Comparison of ENCODE assay signal across 22 cellular contexts in the genomic region with DNA sequence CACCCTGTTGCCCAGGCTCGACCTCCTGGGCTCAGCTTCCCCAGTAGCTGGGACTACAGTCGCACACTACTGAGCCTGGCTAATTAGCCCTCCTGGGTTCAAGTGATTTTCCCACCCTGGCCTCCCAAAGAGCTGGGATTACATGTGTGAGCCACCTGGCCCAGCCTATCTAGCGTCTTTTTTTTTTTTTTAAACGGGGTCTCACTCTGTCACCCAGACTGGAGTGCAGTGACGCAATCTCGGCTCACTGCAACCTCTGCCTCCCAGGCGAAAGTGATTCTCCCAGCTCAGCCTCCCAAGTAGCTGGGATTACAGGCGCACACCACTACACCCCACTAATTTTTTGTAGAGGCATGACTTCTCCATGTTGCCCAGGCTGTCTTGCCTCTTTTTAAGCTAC. TPM values are rescaled to one million over a fixed set of nuclear protein-coding genes. Genes with fewer than 3 reads are reported as not detected.
DNase-seq lines count a peak whose midpoint lies in the region; ATAC-seq, FAIRE-seq and TF ChIP-seq lines count a peak whose summit lies in the region.
"Had no signal": no experiment of that assay in that cellular context is flagged by ENCODE, and none has a peak within 500 bp of the region (broad histone marks: within the 10 kb centered on the region; RNA-seq: fewer than 3 reads in every experiment).

No MANE protein-coding gene starts in this region.

- no peaks in the 10 kb centered on the region for H3K9me2 ChIP-seq in HCT116 (ENCODE audit: insufficient read depth)

- H3K27ac Mint-ChIP-seq in T-helper 17 cell = peak overlapping the region; percentile 67
- peak overlapping the region in 8 of 10 donors; percentile 31 to 72 (median 60) for H3K27ac Mint-ChIP-seq in naive thymus-derived CD8-positive, alpha-beta T cell
- H3K27ac Mint-ChIP-seq: activated naive CD8-positive, alpha-beta T cell treated with anti-CD3 and anti-CD28 coated beads, Interleukin-2, amount 10 ng/mL, durations not matched to agents 7 days and 5 days; activated T-helper 17 cell treated with anti-CD3 and anti-CD28 coated beads, Interleukin-2, amount 50 U/mL, for 72 hours; T-helper 2 cell treated with Interferon-gamma antibody and Interleukin-4, amounts not matched to agents 5 μg/mL and 100 μg/mL, for 36 hours had no signal

- H3K4me3 Mint-ChIP-seq in T-helper 17 cell = no peak overlapping the region
- peak overlapping the region in 4 of 10 donors; percentile 5 to 37 (median 27) for H3K4me3 Mint-ChIP-seq in naive thymus-derived CD8-positive, alpha-beta T cell
- H3K4me3 Mint-ChIP-seq: activated naive CD8-positive, alpha-beta T cell treated with anti-CD3 and anti-CD28 coated beads, Interleukin-2, amount 10 ng/mL, durations not matched to agents 7 days and 5 days; activated T-helper 17 cell treated with anti-CD3 and anti-CD28 coated beads, Interleukin-2, amount 50 U/mL, for 72 hours; T-helper 2 cell treated with Interferon-gamma antibody and Interleukin-4, amounts not matched to agents 5 μg/mL and 100 μg/mL, for 36 hours had no signal

- no peak overlapping the region for H3K4me3 ChIP-seq in HCT116 (replicated peaks in 1 of 2; ENCODE audit: low read depth in 1 of 2, low read length in 2 of 2)
- H3K4me3 ChIP-seq: HAP-1, psoas muscle had no signal

- peaks cover 93% of the 10 kb centered on the region for H3K79me2 ChIP-seq in HCT116 (ENCODE audit: insufficient read depth, low read length)

- H3K36me3 Mint-ChIP-seq in T-helper 17 cell (ENCODE audit: low read depth) = no peaks in the 10 kb centered on the region
- peaks cover 0 to 19% (median 5%) of the 10 kb centered on the region in 3 donors for H3K36me3 Mint-ChIP-seq in naive thymus-derived CD8-positive, alpha-beta T cell

- peak; percentile 75 for DNase-seq in NCI-H82 (lab: John Stamatoyannopoulos, UW)
- no peak for DNase-seq in NCI-H82 treated with DMSO at 0.1 percent for 48 hours (lab: John Stamatoyannopoulos, UW; ENCODE audit: unreplicated experiment)
- no peak for DNase-seq in HCT116 (ENCODE audit: low read depth, low spot score)
- DNase-seq in T-helper 17 cell = no peak
- DNase-seq in naive thymus-derived CD8-positive, alpha-beta T cell = no peak
- DNase-seq in SW480 (ENCODE audit: low spot score) = no peak
- DNase-seq in HTR-8/SVneo (ENCODE audit: insufficient read length, low spot score) = no peak
- DNase-seq: activated CD4-positive, alpha-beta T cell treated with anti-CD3 and anti-CD28 coated beads, Interleukin-2, amount 50 U/mL, for 1 hour; activated naive CD8-positive, alpha-beta T cell treated with anti-CD3 and anti-CD28 coated beads, Interleukin-2, amount 10 ng/mL, durations not matched to agents 7 days and 5 days; NCI-H1105 treated with DMSO at 0.1 percent for 48 hours; NCI-H2029; nucleus accumbens; psoas muscle; trophoblast cell had no signal

- H3K9me3 ChIP-seq in HCT116 (ENCODE audit: control insufficient read depth in 1 of 2, insufficient read depth in 1 of 2, low read depth in 1 of 2, low read length in 2 of 2) (no peaks in the 10 kb centered on the region), T-helper 17 cell (ENCODE audit: control insufficient read depth, low read length, poor library complexity, severe bottlenecking) (no peaks in the 10 kb centered on the region)
- H3K9me3 ChIP-seq: HAP-1, psoas muscle had no signal

- BruUV-seq in HCT116 (replicated peaks; lab: Mats Ljungman, UMichigan) = no TSS peak

- no peak overlapping the region for H3K27ac ChIP-seq in HCT116 (ENCODE audit: low read depth, low read length)
- H3K27ac ChIP-seq: HL-60, psoas muscle, VCaP had no signal

- intact Hi-C loops in HCT116 (cut with micrococcal nuclease) = no loop called here

- no peak overlapping the region for H2AFZ ChIP-seq in HCT116 (ENCODE audit: low read depth, low read length, poor library complexity, severe bottlenecking)

- no peak overlapping the region for H3K4me2 ChIP-seq in HCT116 (ENCODE audit: low read length)

- TF ChIP-seq POLR2A in HCT116 (IDR thresholded peaks at IDR 0.05; ENCODE audit: borderline replicate concordance, extremely low read depth, insufficient read depth, insufficient read length) = no peak

- H3K27me3 Mint-ChIP-seq in T-helper 17 cell = no peaks in the 10 kb centered on the region
- no peaks in the 10 kb centered on the region for H3K27me3 Mint-ChIP-seq in naive thymus-derived CD8-positive, alpha-beta T cell
- H3K27me3 Mint-ChIP-seq: activated naive CD8-positive, alpha-beta T cell treated with anti-CD3 and anti-CD28 coated beads, Interleukin-2, amount 10 ng/mL, durations not matched to agents 7 days and 5 days; activated T-helper 17 cell treated with anti-CD3 and anti-CD28 coated beads, Interleukin-2, amount 50 U/mL, for 72 hours had no signal

- no peaks in the 10 kb centered on the region for H3K27me3 ChIP-seq in HCT116 (ENCODE audit: insufficient read depth, low read length)

- CTCF ChIA-PET in HCT116 (lab: Charles Lee) = no interaction called here

- TF ChIP-seq RAD21 in HCT116 (IDR thresholded peaks at IDR 0.05; ENCODE audit: low read depth) = no peak

- H3K4me1 Mint-ChIP-seq in T-helper 17 cell = peaks cover 42% of the 10 kb centered on the region
- peaks cover 28 to 90% (median 79%) of the 10 kb centered on the region in 4 donors for H3K4me1 Mint-ChIP-seq in naive thymus-derived CD8-positive, alpha-beta T cell

- no peaks in the 10 kb centered on the region for H3K9me3 Mint-ChIP-seq in naive thymus-derived CD8-positive, alpha-beta T cell
- H3K9me3 Mint-ChIP-seq: activated naive CD8-positive, alpha-beta T cell treated with anti-CD3 and anti-CD28 coated beads, Interleukin-2, amount 10 ng/mL, durations not matched to agents 7 days and 5 days; activated T-helper 17 cell treated with anti-CD3 and anti-CD28 coated beads, Interleukin-2, amount 50 U/mL, for 72 hours; T-helper 2 cell treated with Interferon-gamma antibody and Interleukin-4, amounts not matched to agents 5 μg/mL and 100 μg/mL, for 36 hours had no signal

- H3K4me1 ChIP-seq in HCT116 (ENCODE audit: control insufficient read depth in 1 of 2, insufficient read depth in 2 of 2, low read length in 2 of 2) = peaks cover 70 to 87% of the 10 kb centered on the region in 2 experiments

- no peak for TF ChIP-seq CTCF in HCT116 (IDR thresholded peaks at IDR 0.05 in 2 of 3, conservative IDR thresholded peaks at IDR 0.05 in 1 of 3; ENCODE audit: borderline replicate concordance in 1 of 3, insufficient read depth in 1 of 3, low read depth in 2 of 3, low read length in 2 of 3)

- no peak overlapping the region for H3K9ac ChIP-seq in HCT116 (ENCODE audit: low read length)

- POLR2A ChIA-PET in HCT116 (lab: Charles Lee) = interaction anchor here (1.0 to 1.8 kb wide), 3 partner anchors 15 to 93 kb away, joined by 3 to 6 read pairs (median 4); partner anchors contain the start of gene RFWD3
- POLR2A ChIA-PET in naive thymus-derived CD8-positive, alpha-beta T cell (lab: Charles Lee) = interaction anchor here (0.6 to 0.8 kb wide), 3 partner anchors 23 to 32 kb away, joined by 3 to 4 read pairs (median 4); no protein-coding TSS in a partner anchor

- peaks cover 8% of the 10 kb centered on the region; the same call in 1 of the 2 replicates for H4K20me1 ChIP-seq in HCT116 (ENCODE audit: insufficient read depth)

- no peaks in the 10 kb centered on the region for H3K36me3 ChIP-seq in HCT116 (ENCODE audit: control insufficient read depth in 1 of 2, insufficient read depth in 2 of 2, low read length in 2 of 2)
- H3K36me3 ChIP-seq: HAP-1 had no signal

- no peak for FAIRE-seq in HTR-8/SVneo (lab: Jason Lieb, UNC)
- FAIRE-seq: GM12892, RCC 7860 had no signal

- RAD21 ChIA-PET in HCT116 (lab: Charles Lee; ENCODE audit: low non-redundant PET in 1 of 2, low total read pairs in 2 of 2, uncharacterized antibody in 2 of 2, unreplicated experiment in 2 of 2) = no interaction called here

- ATAC-seq in HCT116 (no peak), T-helper 17 cell (no peak), GM19397 (IDR thresholded peaks at IDR 0.05; ENCODE audit: unreplicated experiment) (no peak)
- ATAC-seq in naive thymus-derived CD8-positive, alpha-beta T cell = no peak
- ATAC-seq: activated T-helper 17 cell treated with anti-CD3 and anti-CD28 coated beads, Interleukin-2, amount 50 U/mL, for 72 hours; psoas muscle had no signal

TF ChIP-seq in HCT116, 20 proteins besides CTCF, POLR2A, EP300 and RAD21:
- peak; percentile 18; the same call in 1 of the 2 replicates for TF ChIP-seq CEBPB (IDR thresholded peaks at IDR 0.05; ENCODE audit: low read depth)
- no peak for TF ChIP-seq FOSL1 (IDR thresholded peaks at IDR 0.05; ENCODE audit: low read depth)

RNA-seq across cellular contexts. Expression of gene GLG1, which starts 33.3 kb away (rescaled TPM):
- 237 TPM for total RNA-seq in HCT116 (2021; ENCODE audit: unreplicated experiment)
- 152 and 162 TPM in 2 replicates for polyA plus RNA-seq in HCT116 (2012)
- total RNA-seq in T-helper 17 cell = 100 to 1,000 TPM; 166 to 180 TPM
- total RNA-seq in naive thymus-derived CD8-positive, alpha-beta T cell = 100 to 1,000 TPM; 192 to 195 TPM
- 100 to 1,000 TPM; 137 to 210 (median 164) TPM for polyA plus RNA-seq in naive thymus-derived CD8-positive, alpha-beta T cell
